In the genomic region with DNA sequence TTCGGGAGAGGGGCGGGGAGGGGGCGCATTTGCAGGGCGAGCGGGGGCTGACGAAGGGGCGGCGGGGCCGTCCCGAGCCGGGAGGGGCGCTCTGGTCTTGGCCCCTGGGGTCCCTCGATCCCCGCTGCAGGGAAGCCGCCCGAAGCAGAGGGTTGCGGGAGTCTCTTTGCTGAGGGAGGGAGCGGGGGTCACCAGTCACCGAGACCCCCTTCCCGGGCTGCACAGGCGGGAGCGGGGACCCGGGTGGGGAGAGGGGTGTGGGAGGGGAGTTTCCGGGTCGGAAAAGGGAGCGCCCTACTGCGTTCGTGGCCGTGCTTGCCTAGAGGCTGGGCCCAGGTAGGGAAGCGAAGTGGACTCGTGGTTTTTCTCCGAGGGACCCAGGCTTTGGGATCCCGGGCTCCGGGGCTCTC, we compare ENCODE assay signal across 5 cellular contexts. TPM values are rescaled to one million over a fixed set of nuclear protein-coding genes. Genes with fewer than 3 reads are reported as not detected.
DNase-seq lines count a peak whose midpoint lies in the region; ATAC-seq, FAIRE-seq and TF ChIP-seq lines count a peak whose summit lies in the region.

No MANE protein-coding gene starts in this region.

- H3K27ac Mint-ChIP-seq in HFFc6 (peak overlapping the region; percentile 11), T-cell (no peak overlapping the region)

- peaks cover 5 to 12% of the 10 kb centered on the region in 2 donors for H3K4me1 ChIP-seq in kidney (ENCODE audit: control insufficient read depth in 1 of 2, insufficient read depth in 1 of 2, low read depth in 1 of 2, low read length in 2 of 2)

- H3K4me3 ChIP-seq in kidney (ENCODE audit: low read length in 2 of 2): peak overlapping the region; percentile 24 to 67

- H3K4me3 Mint-ChIP-seq in HFFc6 (peak overlapping the region; percentile 89), T-cell (peak overlapping the region; percentile 73 to 82 (median 77))

- TF ChIP-seq CTCF in HFFc6 (IDR thresholded peaks at IDR 0.05) (peak; percentile 12; the same call in 1 of the 2 replicates), kidney (IDR thresholded peaks at IDR 0.05; ENCODE audit: borderline replicate concordance, extremely low read depth, insufficient read depth) (no peak)

- H3K27me3 Mint-ChIP-seq in HFFc6 (ENCODE audit: insufficient read depth) (peaks cover 17% of the 10 kb centered on the region), T-cell (peaks cover 3 to 5% of the 10 kb centered on the region in 2 donors)

- intact Hi-C loops in kidney (cut with DNase I): no loop called here

- H3K27ac ChIP-seq in kidney (ENCODE audit: low read depth in 2 of 2, low read length in 2 of 2): no peak overlapping the region

- POLR2A ChIA-PET in T-cell (lab: Charles Lee): no interaction called here

- peak; percentile 23 to 35 (median 34) for ATAC-seq in T-cell (replicated peaks in 1 of 4)
- no peak for ATAC-seq in GM18861 (IDR thresholded peaks at IDR 0.05; ENCODE audit: unreplicated experiment)

- peaks cover 3 to 4% of the 10 kb centered on the region in 2 donors for H3K36me3 ChIP-seq in kidney (ENCODE audit: control insufficient read depth in 1 of 2, insufficient read depth in 2 of 2, low read length in 2 of 2)

- H3K9ac ChIP-seq in kidney (ENCODE audit: low read length in 2 of 2): peak overlapping the region; percentile 29 to 41

- DNase-seq in HFFc6 (no peak), T-cell (no peak), kidney (no peak), superior temporal gyrus (ENCODE audit: extremely low spot score) (no peak)

- H3K9me3 ChIP-seq in kidney (ENCODE audit: control insufficient read depth in 1 of 2, low read length in 2 of 2): no peaks in the 10 kb centered on the region

- CTCF ChIA-PET in T-cell (lab: Charles Lee): interaction anchor here (0.9 to 1.0 kb wide), 2 partner anchors 11 to 38 kb away, joined by 3 to 14 read pairs; no protein-coding TSS in a partner anchor

- H3K4me1 Mint-ChIP-seq in HFFc6 (ENCODE audit: low read depth) (peaks cover 30% of the 10 kb centered on the region), T-cell (peaks cover 12 to 17% (median 14%) of the 10 kb centered on the region in 3 donors)

- H3K36me3 Mint-ChIP-seq in HFFc6 (ENCODE audit: low read depth) (peaks cover 22% of the 10 kb centered on the region; the same call in 1 of the 2 replicates), T-cell (peaks cover 13% of the 10 kb centered on the region)

- H3K9me3 Mint-ChIP-seq in HFFc6 (no peaks in the 10 kb centered on the region), T-cell (no peaks in the 10 kb centered on the region)

- FAIRE-seq in kidney (lab: Jason Lieb, UNC): no peak

RNA-seq across cellular contexts. Expression of a gene that starts 0.4 kb away (rescaled TPM):
- total RNA-seq in HFFc6 (2021; fragmentation: NEBNext Ultra II Directional; extraction: Animal tissue kit (Norgen Biotek cat#: 25700)): 100 to 1,000 TPM; 154 to 176 (median 166) TPM
- total RNA-seq in T-cell: 10 to 100 TPM in 3 of 5 donors, 1 to 10 TPM in 2; 8.1 to 16.7 (median 14.4) TPM
- 50.4 TPM for total RNA-seq in kidney
- 133 TPM for polyA plus RNA-seq in kidney (ENCODE audit: insufficient read depth, low read depth, low replicate concordance)

RNA-seq across cellular contexts. Expression of a gene that starts 10.7 kb away (rescaled TPM):
- under 1 TPM; 0.19 to 0.78 (median 0.35) TPM for total RNA-seq in HFFc6 (2021; fragmentation: NEBNext Ultra II Directional; extraction: Animal tissue kit (Norgen Biotek cat#: 25700))
- total RNA-seq in T-cell: not detected
- total RNA-seq in kidney: 0.38 TPM
- polyA plus RNA-seq in kidney (ENCODE audit: insufficient read depth, low read depth, low replicate concordance): 2.2 TPM

RNA-seq across cellular contexts. Expression of a gene that starts 25.4 kb away (rescaled TPM):
- total RNA-seq in HFFc6 (2021; fragmentation: NEBNext Ultra II Directional; extraction: Animal tissue kit (Norgen Biotek cat#: 25700)): not detected
- total RNA-seq in T-cell: not detected
- not detected for total RNA-seq in kidney
- not detected for polyA plus RNA-seq in kidney (ENCODE audit: insufficient read depth, low read depth, low replicate concordance)

RNA-seq across cellular contexts. Expression of a gene that starts 27.8 kb away (rescaled TPM):
- total RNA-seq in HFFc6 (2021; fragmentation: NEBNext Ultra II Directional; extraction: Animal tissue kit (Norgen Biotek cat#: 25700)): 1,000 to 10,000 TPM in 4 of 6 experiments, 100 to 1,000 TPM in 2; 906 to 2,092 (median 1,052) TPM
- total RNA-seq in T-cell (under 1 TPM in 4 of 5 donors, not detected in 1; 0.18 to 0.79 (median 0.51) TPM), kidney (9.9 TPM)
- 3.5 TPM for polyA plus RNA-seq in kidney (ENCODE audit: insufficient read depth, low read depth, low replicate concordance)

RNA-seq across cellular contexts. Expression of a gene that starts 46.1 kb away (rescaled TPM):
- not detected for total RNA-seq in HFFc6 (2021; fragmentation: NEBNext Ultra II Directional; extraction: Animal tissue kit (Norgen Biotek cat#: 25700))
- total RNA-seq in T-cell (not detected), kidney (0.25 TPM)
- 0.37 TPM for polyA plus RNA-seq in kidney (ENCODE audit: insufficient read depth, low read depth, low replicate concordance)
